Comparison of ENCODE assay signal across 8 cellular contexts in the genomic region with DNA sequence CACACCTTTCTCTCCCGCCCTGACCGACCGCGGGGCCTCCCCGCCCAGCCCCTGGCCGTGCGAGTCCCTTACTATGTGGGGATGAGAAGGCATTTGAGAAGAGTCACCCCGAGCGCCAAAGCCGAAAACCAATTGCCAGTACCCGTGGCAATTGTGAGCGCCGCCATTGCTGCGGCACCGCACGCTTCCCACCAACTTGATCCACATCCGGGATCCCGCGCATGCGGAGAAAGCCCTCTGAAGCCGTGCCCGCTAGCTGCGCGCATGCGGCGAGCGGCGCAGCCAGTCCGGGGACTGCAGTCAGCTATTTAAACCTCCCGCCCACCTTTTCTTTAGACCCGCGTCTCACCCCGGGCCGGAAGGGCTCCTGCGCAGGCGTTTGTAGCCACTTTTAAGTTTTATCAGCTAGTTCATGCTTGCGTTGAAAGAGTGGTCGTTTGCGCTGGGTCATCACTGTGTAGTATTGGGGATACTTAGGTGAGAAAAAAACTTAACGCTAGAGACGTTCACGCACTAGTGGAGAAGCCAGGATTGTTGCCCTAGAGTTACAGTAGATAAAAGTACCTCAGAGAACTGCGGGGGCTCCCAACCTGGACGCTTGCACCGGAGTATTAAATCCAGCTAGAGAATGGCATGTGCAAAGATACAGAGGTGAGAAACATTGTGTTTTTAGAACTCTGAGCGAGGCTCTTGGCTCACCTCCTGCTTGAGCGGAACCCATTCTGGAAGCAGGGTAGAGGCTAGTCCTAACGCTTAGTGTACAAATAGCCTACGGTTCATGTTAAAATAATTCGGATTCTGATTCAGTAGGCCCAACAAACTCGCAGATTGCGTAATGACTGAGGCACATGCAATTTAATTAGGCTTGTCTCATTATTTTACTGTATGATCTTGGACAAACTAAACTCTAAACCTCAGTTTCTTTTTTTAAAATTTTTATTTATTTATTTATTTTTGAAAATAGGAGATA. TPM values are rescaled to one million over a fixed set of nuclear protein-coding genes. Genes with fewer than 3 reads are reported as not detected.
A peak's percentile ranks its signal among the peaks of the same experiment; 100 is the strongest.
DNase-seq lines count a peak whose midpoint lies in the region; ATAC-seq and TF ChIP-seq lines count a peak whose summit lies in the region.

A gene (minus strand): TSS at position 205 of the 970 bp plus-strand sequence. CDS start 38 bp downstream, at position 167.

- DNase-seq in DMS114 treated with DMSO at 0.1 percent for 48 hours (lab: John Stamatoyannopoulos, UW; ENCODE audit: unreplicated experiment) (peak; percentile 77), PC-3 (peak; percentile 99), epithelial cell of proximal tubule (ENCODE audit: low read depth) (peak; percentile 57)
- peak; percentile 98 for DNase-seq in activated T-cell treated with anti-CD3 and anti-CD28 coated beads, Interleukin-2, amount 50 U/mL, for 1 hour
- peak; percentile 96 for DNase-seq in stimulated activated CD8-positive, alpha-beta memory T cell treated with anti-CD3 and anti-CD28 coated beads, Interleukin-7, amount 100 ng/mL, for 1 hour (ENCODE audit: low read depth in 2 of 2)

- peaks cover 23% of the 10 kb centered on the region for H3K4me1 ChIP-seq in PC-3 (ENCODE audit: insufficient read depth, low read length)
- peaks cover 4% of the 10 kb centered on the region for H3K4me1 ChIP-seq in mucosa of stomach (ENCODE audit: control insufficient read depth, insufficient read depth, low read length)

- intact Hi-C loops in PC-3 (cut with micrococcal nuclease): loop anchor here (1.0 kb wide), 1 partner anchor 47 kb away; no protein-coding TSS in a partner anchor

- POLR2A ChIA-PET in PC-3 (lab: Charles Lee; ENCODE audit: unreplicated experiment): interaction anchor here (0.5 to 0.6 kb wide), 3 partner anchors 9 to 403 kb away, joined by 4 to 5 read pairs (median 5); no protein-coding TSS in a partner anchor

- H3K27me3 ChIP-seq in PC-3 (ENCODE audit: low read length): no peaks in the 10 kb centered on the region
- no peaks in the 10 kb centered on the region for H3K27me3 ChIP-seq in mucosa of stomach (ENCODE audit: control insufficient read depth, insufficient read depth, low read length)

- ATAC-seq in GM21576 (IDR thresholded peaks at IDR 0.05; ENCODE audit: unreplicated experiment) (peak; percentile 93), PC-3 (peak; percentile 95)

- H3F3A ChIP-seq in PC-3 (ENCODE audit: low read length, unreplicated experiment): no peaks in the 10 kb centered on the region

- no peak for TF ChIP-seq RAD21 in Ishikawa (IDR thresholded peaks at IDR 0.05; ENCODE audit: low read depth)

- CTCF ChIA-PET in PC-3 (lab: Charles Lee): interaction anchor here (1.0 kb wide), 1 partner anchor 10 kb away, joined by 5 read pairs; no protein-coding TSS in a partner anchor

- TF ChIP-seq CTCF in PC-3 (conservative IDR thresholded peaks at IDR 0.05; ENCODE audit: low read depth, low read length): no peak
- TF ChIP-seq CTCF in epithelial cell of proximal tubule (conservative IDR thresholded peaks at IDR 0.05; ENCODE audit: low read depth, low read length): no peak

- H4K20me1 ChIP-seq in PC-3 (ENCODE audit: low read length): no peaks in the 10 kb centered on the region

- H2AFZ ChIP-seq in PC-3 (ENCODE audit: low read length): peak within 1 kb of the TSS; percentile 90

- H3K36me3 ChIP-seq in PC-3 (ENCODE audit: low read depth, low read length): peaks cover 10% of the 10 kb centered on the region; the same call in 1 of the 2 replicates
- no peaks in the 10 kb centered on the region for H3K36me3 ChIP-seq in mucosa of stomach (ENCODE audit: control insufficient read depth, insufficient read depth, low read length)

- H3K9me3 ChIP-seq in PC-3 (ENCODE audit: low read length) (no peaks in the 10 kb centered on the region), mucosa of stomach (ENCODE audit: control insufficient read depth, low read length) (no peaks in the 10 kb centered on the region)

- BruUV-seq in PC-3 (replicated peaks; lab: Mats Ljungman, UMichigan): TSS peak; percentile 93

- H3K4me2 ChIP-seq in PC-3 (ENCODE audit: low read length): peak within 1 kb of the TSS; percentile 80

- H3K4me3 ChIP-seq in PC-3 (ENCODE audit: low read length) (peak within 1 kb of the TSS; percentile 74), epithelial cell of proximal tubule (ENCODE audit: low read depth, low read length) (peak within 1 kb of the TSS; percentile 93), mucosa of stomach (ENCODE audit: low read length) (peak within 1 kb of the TSS; percentile 52)

- H3K9me2 ChIP-seq in PC-3 (replicated peaks; ENCODE audit: low read length): no peaks in the 10 kb centered on the region

- TF ChIP-seq EP300 in Ishikawa (IDR thresholded peaks at IDR 0.05; ENCODE audit: borderline replicate concordance): no peak; the same call in 1 of the 2 replicates

- H3K79me2 ChIP-seq in PC-3 (ENCODE audit: low read length): peaks cover 44% of the 10 kb centered on the region

- peak within 1 kb of the TSS; percentile 66 for H3K27ac ChIP-seq in PC-3 (ENCODE audit: low read length)

- peak within 1 kb of the TSS; percentile 90 for H3K9ac ChIP-seq in PC-3 (ENCODE audit: low read length)
- H3K9ac ChIP-seq in mucosa of stomach (ENCODE audit: low read length): peak within 1 kb of the TSS; percentile 79

TF ChIP-seq in Ishikawa, 13 proteins besides CTCF, POLR2A, EP300 and RAD21:
- TF ChIP-seq YY1 (IDR thresholded peaks at IDR 0.05; ENCODE audit: low read depth) (peak; percentile 97), CREB1 (IDR thresholded peaks at IDR 0.05; ENCODE audit: low read depth) (peak; percentile 29; the same call in 1 of the 2 replicates), TAF1 (IDR thresholded peaks at IDR 0.05; ENCODE audit: low read depth) (peak; percentile 95), TEAD4 (IDR thresholded peaks at IDR 0.05) (no peak), FOXM1 (IDR thresholded peaks at IDR 0.05; ENCODE audit: borderline replicate concordance, low read depth) (peak; percentile 67; the same call in 1 of the 2 replicates), CEBPB (IDR thresholded peaks at IDR 0.05) (peak; percentile 84), TCF12 (IDR thresholded peaks at IDR 0.05; ENCODE audit: low read depth) (0 out of 2 replicates have a peak, but pooled peaks have one; percentile 45), NFIC (IDR thresholded peaks at IDR 0.05) (no peak; the same call in 1 of the 2 replicates), EGR1 (IDR thresholded peaks at IDR 0.05) (peak; percentile 55; the same call in 1 of the 2 replicates), ZBTB7A (IDR thresholded peaks at IDR 0.05; ENCODE audit: low read depth) (no peak)
- TF ChIP-seq, protein P1, sequence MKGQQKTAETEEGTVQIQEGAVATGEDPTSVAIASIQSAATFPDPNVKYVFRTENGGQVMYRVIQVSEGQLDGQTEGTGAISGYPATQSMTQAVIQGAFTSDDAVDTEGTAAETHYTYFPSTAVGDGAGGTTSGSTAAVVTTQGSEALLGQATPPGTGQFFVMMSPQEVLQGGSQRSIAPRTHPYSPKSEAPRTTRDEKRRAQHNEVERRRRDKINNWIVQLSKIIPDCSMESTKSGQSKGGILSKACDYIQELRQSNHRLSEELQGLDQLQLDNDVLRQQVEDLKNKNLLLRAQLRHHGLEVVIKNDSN (IDR thresholded peaks at IDR 0.05): no peak
- TF ChIP-seq, protein P2, sequence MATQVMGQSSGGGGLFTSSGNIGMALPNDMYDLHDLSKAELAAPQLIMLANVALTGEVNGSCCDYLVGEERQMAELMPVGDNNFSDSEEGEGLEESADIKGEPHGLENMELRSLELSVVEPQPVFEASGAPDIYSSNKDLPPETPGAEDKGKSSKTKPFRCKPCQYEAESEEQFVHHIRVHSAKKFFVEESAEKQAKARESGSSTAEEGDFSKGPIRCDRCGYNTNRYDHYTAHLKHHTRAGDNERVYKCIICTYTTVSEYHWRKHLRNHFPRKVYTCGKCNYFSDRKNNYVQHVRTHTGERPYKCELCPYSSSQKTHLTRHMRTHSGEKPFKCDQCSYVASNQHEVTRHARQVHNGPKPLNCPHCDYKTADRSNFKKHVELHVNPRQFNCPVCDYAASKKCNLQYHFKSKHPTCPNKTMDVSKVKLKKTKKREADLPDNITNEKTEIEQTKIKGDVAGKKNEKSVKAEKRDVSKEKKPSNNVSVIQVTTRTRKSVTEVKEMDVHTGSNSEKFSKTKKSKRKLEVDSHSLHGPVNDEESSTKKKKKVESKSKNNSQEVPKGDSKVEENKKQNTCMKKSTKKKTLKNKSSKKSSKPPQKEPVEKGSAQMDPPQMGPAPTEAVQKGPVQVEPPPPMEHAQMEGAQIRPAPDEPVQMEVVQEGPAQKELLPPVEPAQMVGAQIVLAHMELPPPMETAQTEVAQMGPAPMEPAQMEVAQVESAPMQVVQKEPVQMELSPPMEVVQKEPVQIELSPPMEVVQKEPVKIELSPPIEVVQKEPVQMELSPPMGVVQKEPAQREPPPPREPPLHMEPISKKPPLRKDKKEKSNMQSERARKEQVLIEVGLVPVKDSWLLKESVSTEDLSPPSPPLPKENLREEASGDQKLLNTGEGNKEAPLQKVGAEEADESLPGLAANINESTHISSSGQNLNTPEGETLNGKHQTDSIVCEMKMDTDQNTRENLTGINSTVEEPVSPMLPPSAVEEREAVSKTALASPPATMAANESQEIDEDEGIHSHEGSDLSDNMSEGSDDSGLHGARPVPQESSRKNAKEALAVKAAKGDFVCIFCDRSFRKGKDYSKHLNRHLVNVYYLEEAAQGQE (IDR thresholded peaks at IDR 0.05; ENCODE audit: low read depth): no peak
- TF ChIP-seq, protein P3, sequence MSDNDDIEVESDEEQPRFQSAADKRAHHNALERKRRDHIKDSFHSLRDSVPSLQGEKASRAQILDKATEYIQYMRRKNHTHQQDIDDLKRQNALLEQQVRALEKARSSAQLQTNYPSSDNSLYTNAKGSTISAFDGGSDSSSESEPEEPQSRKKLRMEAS (IDR thresholded peaks at IDR 0.05): peak; percentile 98

RNA-seq across cellular contexts. Expression of the gene that starts here (rescaled TPM):
- total RNA-seq in PC-3 (2014; rRNA removed): 73.6 and 78.7 TPM in 2 replicates
- 38.1 and 47.1 TPM in 2 replicates for total RNA-seq in epithelial cell of proximal tubule

Comparison
In these comparisons a context has a peak if more than half of its experiments do, and no peak if none do; other contexts are left out.
1. Peak in every context shown above with its lines: DNase-seq, ATAC-seq, H3K4me3 ChIP-seq and H3K27ac ChIP-seq.